ENCODE assay signal across 25 cellular contexts in the genomic region with DNA sequence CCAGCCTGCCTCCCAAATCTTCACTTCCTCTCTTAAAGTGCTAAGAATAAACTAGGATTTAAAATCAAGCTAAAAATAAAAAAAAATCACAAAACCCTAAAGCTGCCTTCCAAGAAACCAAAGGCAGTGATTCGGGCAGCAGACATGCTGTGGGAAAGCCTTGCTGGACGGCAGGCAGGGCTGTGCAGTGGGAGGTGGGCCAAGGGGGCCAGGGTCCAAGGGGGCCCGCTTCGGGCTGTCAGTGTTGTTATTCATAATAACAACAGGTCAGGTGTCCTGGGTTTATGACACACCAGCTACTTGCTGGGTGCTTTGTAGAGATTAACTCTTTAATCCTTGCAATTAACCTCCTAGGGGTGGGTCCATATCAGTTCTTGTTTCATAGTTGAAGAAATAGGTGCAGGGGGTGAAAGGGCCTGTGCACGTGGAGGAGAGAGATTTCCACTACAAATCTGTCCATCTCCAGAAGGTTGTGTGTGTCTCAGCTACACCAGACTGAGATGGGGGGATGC.
"Had no signal": no experiment of that assay in that cellular context is flagged by ENCODE, and none has a peak within 500 bp of the region (broad histone marks: within the 10 kb centered on the region; RNA-seq: fewer than 3 reads in every experiment).

No MANE protein-coding gene starts in this region.

- H3K9me3 ChIP-seq: SJSA1 had no signal

- H3K27me3 ChIP-seq: brain microvascular endothelial cell, cardiac muscle cell had no signal

- H3K27ac ChIP-seq: brain microvascular endothelial cell, cardiac muscle cell, SJSA1 had no signal

- H3K27ac Mint-ChIP-seq: activated naive CD8-positive, alpha-beta T cell; T-helper 1 cell treated with Interleukin-12 subunit alpha and Interleukin-12 subunit beta and Interleukin-4 antibody, amounts not matched to agents 30 μg/mL and 1 μg/mL, for 36 hours; WTC11 had no signal

- H3K36me3 Mint-ChIP-seq: activated naive CD8-positive, alpha-beta T cell; WTC11 had no signal

- H3K4me1 Mint-ChIP-seq: WTC11 had no signal

- ATAC-seq: activated T-cell treated with anti-CD3 and anti-CD28 coated beads, Interleukin-2, amount 50 U/mL, for 4 hours; PC-3; SK-N-SH treated with all-trans-retinoic acid at 6 μM for 48 hours; WTC11 had no signal

- H3K4me3 ChIP-seq: cardiac muscle cell, SJSA1 had no signal

- H3K4me3 Mint-ChIP-seq: activated naive CD8-positive, alpha-beta T cell; activated T-cell treated with anti-CD3 and anti-CD28 coated beads, Interleukin-2, amount 50 U/mL, for 4 hours; T-helper 1 cell treated with Interleukin-12 subunit alpha and Interleukin-12 subunit beta and Interleukin-4 antibody, amounts not matched to agents 30 μg/mL and 1 μg/mL, for 36 hours; WTC11 had no signal

- H3K4me1 ChIP-seq: SJSA1 had no signal

- DNase-seq: activated CD4-positive, alpha-beta T cell treated with anti-CD3 and anti-CD28 coated beads for 48 hours; activated CD4-positive, alpha-beta T cell treated with anti-CD3 and anti-CD28 coated beads, Interleukin-2, amount 50 U/mL, for 4 hours; activated CD4-positive, CD25-positive, alpha-beta regulatory T cell treated with anti-CD3 and anti-CD28 coated beads, Interleukin-2, amount 50 U/mL, for 72 hours; activated effector memory CD4-positive, alpha-beta T cell treated with anti-CD3 and anti-CD28 coated beads, Interleukin-2, amount 50 U/mL, for 16 hours; activated naive CD4-positive, alpha-beta T cell treated with Interleukin-2 at 50 U/mL for 16 hours; activated T-cell treated with anti-CD3 and anti-CD28 coated beads, Interleukin-2, amount 50 U/mL, for 4 hours; brain microvascular endothelial cell; cerebellar nuclear complex; Kasumi-1; KBM-7; NCI-H1105 treated with DMSO at 0.1 percent for 48 hours; NCI-H1436 treated with DMSO at 0.1 percent for 48 hours; NCI-H187; NCI-H2081 treated with DMSO at 0.1 percent for 48 hours; NCI-H446; NCI-H526 treated with DMSO at 0.1 percent for 48 hours; PC-3; SHP77; SW 1271 had no signal

- H3K9me3 Mint-ChIP-seq: activated T-cell treated with anti-CD3 and anti-CD28 coated beads, Interleukin-2, amount 50 U/mL, for 4 hours; T-helper 1 cell treated with Interleukin-12 subunit alpha and Interleukin-12 subunit beta and Interleukin-4 antibody, amounts not matched to agents 30 μg/mL and 1 μg/mL, for 36 hours; WTC11 had no signal

- H3K36me3 ChIP-seq: brain microvascular endothelial cell, cardiac muscle cell, SJSA1 had no signal
